ENCODE assay signal across 8 cellular contexts in genomic region chr1:200302893-200303250, GRCh38.
DNase-seq lines count a peak whose midpoint lies in the region; ATAC-seq and TF ChIP-seq lines count a peak whose summit lies in the region.

No MANE protein-coding gene starts in this region.

- in situ Hi-C loops in G401 (cut with HindIII; ENCODE audit: low sequenced_read_pairs) = no loop called here

- H3K9me3 Mint-ChIP-seq in activated naive CD4-positive, alpha-beta T cell treated with anti-CD3 and anti-CD28 coated beads, Interleukin-2, amount 10 ng/mL, durations not matched to agents 7 days and 5 days = no peaks in the 10 kb centered on the region
- no peaks in the 10 kb centered on the region for H3K9me3 Mint-ChIP-seq in activated T-helper 1 cell treated with anti-CD3 and anti-CD28 coated beads, Interleukin-12 subunit alpha, Interleukin-12 subunit beta, Interleukin-2, Interleukin-4 antibody, amounts not matched to agents 30 ng/mL and 10 ng/mL and 1 ng/mL, durations not matched to agents 14 hours and 24 hours and 36 hours

- peak overlapping the region; percentile 64 for H3K4me3 ChIP-seq in retinal pigment epithelial cell (ENCODE audit: low read length)

- H3K27ac Mint-ChIP-seq in activated naive CD4-positive, alpha-beta T cell treated with anti-CD3 and anti-CD28 coated beads, Interleukin-2, amount 10 ng/mL, durations not matched to agents 7 days and 5 days = no peak overlapping the region
- H3K27ac Mint-ChIP-seq in activated T-helper 1 cell treated with anti-CD3 and anti-CD28 coated beads, Interleukin-12 subunit alpha, Interleukin-12 subunit beta, Interleukin-2, Interleukin-4 antibody, amounts not matched to agents 30 ng/mL and 10 ng/mL and 1 ng/mL, durations not matched to agents 14 hours and 24 hours and 36 hours = no peak overlapping the region

- no peaks in the 10 kb centered on the region for H3K36me3 Mint-ChIP-seq in activated naive CD4-positive, alpha-beta T cell treated with anti-CD3 and anti-CD28 coated beads, Interleukin-2, amount 10 ng/mL, durations not matched to agents 7 days and 5 days
- no peaks in the 10 kb centered on the region for H3K36me3 Mint-ChIP-seq in activated T-helper 1 cell treated with anti-CD3 and anti-CD28 coated beads, Interleukin-12 subunit alpha, Interleukin-12 subunit beta, Interleukin-2, Interleukin-4 antibody, amounts not matched to agents 30 ng/mL and 10 ng/mL and 1 ng/mL, durations not matched to agents 14 hours and 24 hours and 36 hours (ENCODE audit: low read depth)

- no peak for DNase-seq in activated naive CD4-positive, alpha-beta T cell treated with anti-CD3 and anti-CD28 coated beads, Interleukin-2, amount 10 ng/mL, durations not matched to agents 7 days and 5 days
- no peak for DNase-seq in activated naive CD4-positive, alpha-beta T cell treated with anti-CD3 and anti-CD28 coated beads, Interleukin-2, amount 50 U/mL, for 16 hours
- no peak for DNase-seq in activated T-helper 1 cell treated with anti-CD3 and anti-CD28 coated beads, Interleukin-12 subunit alpha, Interleukin-12 subunit beta, Interleukin-2, Interleukin-4 antibody, amounts not matched to agents 30 ng/mL and 10 ng/mL and 1 ng/mL, durations not matched to agents 14 hours and 24 hours and 36 hours (ENCODE audit: low spot score)
- no peak for DNase-seq in left ventricle myocardium superior
- DNase-seq in retinal pigment epithelial cell (ENCODE audit: low read depth) = no peak
- no peak for DNase-seq in G401 (ENCODE audit: low spot score)
- no peak for DNase-seq in NCI-H526 treated with DMSO at 0.1 percent for 48 hours (lab: John Stamatoyannopoulos, UW)

- intact Hi-C loops in activated T-helper 1 cell treated with anti-CD3 and anti-CD28 coated beads, Interleukin-12 subunit alpha, Interleukin-12 subunit beta, Interleukin-2, Interleukin-4 antibody, amounts not matched to agents 30 ng/mL and 10 ng/mL and 1 ng/mL, durations not matched to agents 14 hours and 24 hours and 36 hours (cut with micrococcal nuclease) = loop anchor here (1.0 to 10.0 kb wide), 4 partner anchors 180 to 618 kb away; no protein-coding TSS in a partner anchor
- intact Hi-C loops in left ventricle myocardium superior (cut with micrococcal nuclease) = loop anchor here (10.0 kb wide), 1 partner anchor 618 kb away; no protein-coding TSS in a partner anchor

- TF ChIP-seq CTCF in retinal pigment epithelial cell (conservative IDR thresholded peaks at IDR 0.05; ENCODE audit: low read depth, low read length) = no peak

- peak overlapping the region; percentile 81 for H3K4me3 Mint-ChIP-seq in activated naive CD4-positive, alpha-beta T cell treated with anti-CD3 and anti-CD28 coated beads, Interleukin-2, amount 10 ng/mL, durations not matched to agents 7 days and 5 days
- peak overlapping the region; percentile 83 for H3K4me3 Mint-ChIP-seq in activated T-helper 1 cell treated with anti-CD3 and anti-CD28 coated beads, Interleukin-12 subunit alpha, Interleukin-12 subunit beta, Interleukin-2, Interleukin-4 antibody, amounts not matched to agents 30 ng/mL and 10 ng/mL and 1 ng/mL, durations not matched to agents 14 hours and 24 hours and 36 hours

- ATAC-seq in left ventricle myocardium superior (peak; percentile 77), HG02759 (IDR thresholded peaks at IDR 0.05; ENCODE audit: unreplicated experiment) (no peak)

- peaks cover 20% of the 10 kb centered on the region for H3K4me1 Mint-ChIP-seq in activated naive CD4-positive, alpha-beta T cell treated with anti-CD3 and anti-CD28 coated beads, Interleukin-2, amount 10 ng/mL, durations not matched to agents 7 days and 5 days
- H3K4me1 Mint-ChIP-seq in activated T-helper 1 cell treated with anti-CD3 and anti-CD28 coated beads, Interleukin-12 subunit alpha, Interleukin-12 subunit beta, Interleukin-2, Interleukin-4 antibody, amounts not matched to agents 30 ng/mL and 10 ng/mL and 1 ng/mL, durations not matched to agents 14 hours and 24 hours and 36 hours (ENCODE audit: low read depth) = peaks cover 26% of the 10 kb centered on the region

- CTCF ChIA-PET in activated naive CD4-positive, alpha-beta T cell treated with anti-CD3 and anti-CD28 coated beads, Interleukin-2, amount 10 ng/mL, durations not matched to agents 7 days and 5 days (lab: Charles Lee) = interaction anchor here (1.3 to 4.6 kb wide), 4 partner anchors 11 to 24 kb away, joined by 4 to 20 read pairs (median 6); no protein-coding TSS in a partner anchor

- peaks cover 43% of the 10 kb centered on the region for H3K27me3 Mint-ChIP-seq in activated naive CD4-positive, alpha-beta T cell treated with anti-CD3 and anti-CD28 coated beads, Interleukin-2, amount 10 ng/mL, durations not matched to agents 7 days and 5 days
- H3K27me3 Mint-ChIP-seq in activated T-helper 1 cell treated with anti-CD3 and anti-CD28 coated beads, Interleukin-12 subunit alpha, Interleukin-12 subunit beta, Interleukin-2, Interleukin-4 antibody, amounts not matched to agents 30 ng/mL and 10 ng/mL and 1 ng/mL, durations not matched to agents 14 hours and 24 hours and 36 hours (ENCODE audit: insufficient read depth) = peaks cover 12% of the 10 kb centered on the region
